In the genomic region with DNA sequence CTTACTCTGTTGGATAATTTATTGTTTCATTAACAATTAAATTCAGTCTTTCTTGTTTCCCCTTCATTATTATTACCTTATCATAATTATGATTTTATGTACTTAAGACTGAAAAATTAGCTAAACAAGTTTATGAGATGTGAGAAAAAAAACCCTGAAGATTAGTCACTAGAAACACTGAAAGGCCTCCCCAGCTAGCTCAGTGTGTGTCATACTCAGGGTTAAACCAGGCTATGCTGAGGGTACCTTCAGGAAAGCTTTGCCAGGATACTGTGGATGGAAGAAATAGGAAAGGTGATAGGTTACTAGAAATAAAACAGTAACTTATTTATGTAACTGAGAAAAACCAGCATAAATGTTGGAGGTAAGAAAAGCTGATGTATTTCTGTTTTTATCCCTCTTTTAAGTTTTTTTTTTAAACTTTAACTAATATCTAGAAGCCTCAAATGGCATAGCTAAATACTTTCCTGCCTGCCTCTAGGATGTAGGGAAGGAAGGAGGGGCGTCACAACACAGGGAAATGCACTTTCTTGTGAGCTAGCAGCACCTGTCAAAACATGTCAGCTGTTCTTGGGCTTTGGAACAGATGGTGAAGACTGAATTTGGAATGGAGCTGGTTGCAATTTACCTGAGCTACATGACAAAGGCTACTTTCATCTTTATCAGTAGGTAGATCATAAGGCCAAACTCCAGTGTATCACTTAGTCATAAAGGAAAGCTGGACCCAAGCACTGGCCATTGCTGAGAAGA, we compare ENCODE assay signal across 1 cellular context.
TF ChIP-seq lines count a peak whose summit lies in the region.

No MANE protein-coding gene starts in this region.

TF ChIP-seq in SK-N-SH, 30 proteins besides CTCF, POLR2A, EP300 and RAD21 (continued from another document):
- TF ChIP-seq, protein P1, sequence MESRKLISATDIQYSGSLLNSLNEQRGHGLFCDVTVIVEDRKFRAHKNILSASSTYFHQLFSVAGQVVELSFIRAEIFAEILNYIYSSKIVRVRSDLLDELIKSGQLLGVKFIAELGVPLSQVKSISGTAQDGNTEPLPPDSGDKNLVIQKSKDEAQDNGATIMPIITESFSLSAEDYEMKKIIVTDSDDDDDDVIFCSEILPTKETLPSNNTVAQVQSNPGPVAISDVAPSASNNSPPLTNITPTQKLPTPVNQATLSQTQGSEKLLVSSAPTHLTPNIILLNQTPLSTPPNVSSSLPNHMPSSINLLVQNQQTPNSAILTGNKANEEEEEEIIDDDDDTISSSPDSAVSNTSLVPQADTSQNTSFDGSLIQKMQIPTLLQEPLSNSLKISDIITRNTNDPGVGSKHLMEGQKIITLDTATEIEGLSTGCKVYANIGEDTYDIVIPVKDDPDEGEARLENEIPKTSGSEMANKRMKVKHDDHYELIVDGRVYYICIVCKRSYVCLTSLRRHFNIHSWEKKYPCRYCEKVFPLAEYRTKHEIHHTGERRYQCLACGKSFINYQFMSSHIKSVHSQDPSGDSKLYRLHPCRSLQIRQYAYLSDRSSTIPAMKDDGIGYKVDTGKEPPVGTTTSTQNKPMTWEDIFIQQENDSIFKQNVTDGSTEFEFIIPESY (IDR thresholded peaks at IDR 0.05; ENCODE audit: borderline replicate concordance, low read depth), result no peak
- no peak for TF ChIP-seq ELF1 (IDR thresholded peaks at IDR 0.05)
- no peak for TF ChIP-seq FOXJ3 (CRISPR knock-in tag; IDR thresholded peaks at IDR 0.05)
- TF ChIP-seq TCF12 (IDR thresholded peaks at IDR 0.05), result no peak
- TF ChIP-seq, protein P2, sequence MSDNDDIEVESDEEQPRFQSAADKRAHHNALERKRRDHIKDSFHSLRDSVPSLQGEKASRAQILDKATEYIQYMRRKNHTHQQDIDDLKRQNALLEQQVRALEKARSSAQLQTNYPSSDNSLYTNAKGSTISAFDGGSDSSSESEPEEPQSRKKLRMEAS (IDR thresholded peaks at IDR 0.05; ENCODE audit: low read depth), result no peak
- no peak for TF ChIP-seq FOXM1 (IDR thresholded peaks at IDR 0.05; ENCODE audit: low read depth)
- no peak for TF ChIP-seq NFIC (IDR thresholded peaks at IDR 0.05; ENCODE audit: borderline replicate concordance)
- TF ChIP-seq TEAD4 (IDR thresholded peaks at IDR 0.05; ENCODE audit: borderline replicate concordance, insufficient read depth), result no peak
- no peak for TF ChIP-seq RFX5 (IDR thresholded peaks at IDR 0.05; ENCODE audit: low read length)
- TF ChIP-seq, protein P3, sequence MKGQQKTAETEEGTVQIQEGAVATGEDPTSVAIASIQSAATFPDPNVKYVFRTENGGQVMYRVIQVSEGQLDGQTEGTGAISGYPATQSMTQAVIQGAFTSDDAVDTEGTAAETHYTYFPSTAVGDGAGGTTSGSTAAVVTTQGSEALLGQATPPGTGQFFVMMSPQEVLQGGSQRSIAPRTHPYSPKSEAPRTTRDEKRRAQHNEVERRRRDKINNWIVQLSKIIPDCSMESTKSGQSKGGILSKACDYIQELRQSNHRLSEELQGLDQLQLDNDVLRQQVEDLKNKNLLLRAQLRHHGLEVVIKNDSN (IDR thresholded peaks at IDR 0.05; ENCODE audit: borderline replicate concordance, low read depth), result no peak
- no peak for TF ChIP-seq GABPA (IDR thresholded peaks at IDR 0.05; ENCODE audit: low read depth)
- no peak for TF ChIP-seq MEF2A (IDR thresholded peaks at IDR 0.05; ENCODE audit: borderline replicate concordance, low read depth)
- no peak for TF ChIP-seq GATA2 (CRISPR knock-in tag; IDR thresholded peaks at IDR 0.05)
- TF ChIP-seq MXI1 (IDR thresholded peaks at IDR 0.05; ENCODE audit: low read depth, low read length), result no peak
